ENCODE assay signal across 11 cellular contexts in the genomic region with DNA sequence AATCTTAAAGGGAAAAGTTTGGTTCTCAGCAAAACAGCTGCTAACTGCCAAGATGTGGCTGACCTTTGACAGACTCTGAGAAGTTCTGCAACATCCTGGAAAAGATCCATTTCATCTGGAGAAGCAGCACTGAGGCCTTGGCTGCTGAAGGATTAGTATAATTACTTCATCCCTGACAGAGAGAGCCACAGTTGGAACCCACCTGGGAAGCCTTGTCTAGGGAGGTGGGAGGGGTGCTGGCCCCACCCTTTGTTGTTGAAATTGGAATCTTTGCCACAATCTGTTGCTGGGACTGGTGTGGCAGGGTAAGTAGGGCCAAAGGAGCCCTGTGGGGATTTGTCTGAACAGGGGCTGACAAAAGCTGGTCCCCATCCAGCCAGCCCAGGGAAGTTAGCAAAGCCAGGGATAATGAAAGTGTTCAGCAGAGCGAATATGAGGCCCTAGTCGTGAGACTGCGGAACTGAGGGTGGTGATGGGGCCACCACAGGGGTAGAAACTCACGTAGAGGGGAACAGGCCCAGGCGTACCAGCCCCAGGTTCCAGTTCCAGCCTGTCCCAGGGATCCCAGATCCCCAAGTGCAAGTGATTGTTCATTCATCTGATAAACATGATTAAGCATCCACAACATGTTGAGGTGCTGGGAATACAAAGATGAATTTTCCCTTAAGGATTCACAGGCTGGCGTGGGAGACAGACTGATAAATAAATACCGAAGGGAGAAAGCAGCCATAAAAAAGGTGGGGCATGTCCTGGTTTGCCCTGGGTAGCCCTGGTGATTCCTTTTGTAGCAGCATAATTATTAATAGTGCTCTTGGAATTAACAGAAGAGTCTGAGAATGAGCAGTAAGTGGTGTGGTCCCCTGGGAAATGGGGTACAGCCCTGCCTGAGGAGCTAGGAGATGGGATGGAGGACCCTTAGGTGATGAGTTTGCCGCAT.
DNase-seq lines count a peak whose midpoint lies in the region; ATAC-seq and TF ChIP-seq lines count a peak whose summit lies in the region.
"Had no signal": no experiment of that assay in that cellular context is flagged by ENCODE, and none has a peak within 500 bp of the region (broad histone marks: within the 10 kb centered on the region; RNA-seq: fewer than 3 reads in every experiment).

No MANE protein-coding gene starts in this region.

- in situ Hi-C loops in G401 (cut with HindIII; ENCODE audit: low sequenced_read_pairs): no loop called here

- H3K4me3 Mint-ChIP-seq in activated CD4-positive, alpha-beta memory T cell treated with anti-CD3 and anti-CD28 coated beads, Interleukin-2, amount 10 ng/mL, durations not matched to agents 7 days and 5 days: no peak overlapping the region
- H3K4me3 Mint-ChIP-seq: activated T-cell treated with anti-CD3 and anti-CD28 coated beads, Interleukin-2, amount 50 U/mL, for 24 hours had no signal

- CTCF ChIA-PET in activated CD4-positive, alpha-beta memory T cell treated with anti-CD3 and anti-CD28 coated beads, Interleukin-2, amount 10 ng/mL, durations not matched to agents 7 days and 5 days (lab: Charles Lee): no interaction called here

- intact Hi-C loops in body of pancreas (cut with DNase I) (no loop called here), right cardiac atrium (cut with DNase I) (no loop called here), sigmoid colon (cut with DNase I) (no loop called here)

- POLR2A ChIA-PET in activated CD4-positive, alpha-beta memory T cell treated with anti-CD3 and anti-CD28 coated beads, Interleukin-2, amount 10 ng/mL, durations not matched to agents 7 days and 5 days (lab: Charles Lee): no interaction called here

- WGBS in body of pancreas, 2 donors: 86 to 97% methylated on average over 8 of the region's 8 CpGs
- WGBS in right cardiac atrium: 62% methylated on average over 8 of the region's 8 CpGs
- WGBS in sigmoid colon, 2 donors: 52 to 70% methylated on average over 8 of the region's 8 CpGs

- TF ChIP-seq CTCF in body of pancreas (IDR thresholded peaks at IDR 0.05) (no peak), sigmoid colon (IDR thresholded peaks at IDR 0.05) (no peak)

- H3K4me1 ChIP-seq in body of pancreas (peaks cover 28% of the 10 kb centered on the region), right cardiac atrium (ENCODE audit: control insufficient read depth, insufficient read depth, low read length) (no peaks in the 10 kb centered on the region), sigmoid colon (no peaks in the 10 kb centered on the region)

- TF ChIP-seq POLR2A in body of pancreas (IDR thresholded peaks at IDR 0.05) (no peak), sigmoid colon (IDR thresholded peaks at IDR 0.05) (no peak)

- DNase-seq in GM04504 (ENCODE audit: low read depth) (peak; percentile 90), body of pancreas (peak in 3 of 4 donors; percentile 14 to 43 (median 23)), right cardiac atrium (peak; percentile 82 to 93 (median 82)), sigmoid colon (peak; percentile 85), G401 (ENCODE audit: low spot score) (no peak), RKO (ENCODE audit: low spot score) (no peak)
- no peak for DNase-seq in activated CD4-positive, alpha-beta memory T cell treated with anti-CD3 and anti-CD28 coated beads, Interleukin-2, amount 10 ng/mL, durations not matched to agents 7 days and 5 days
- DNase-seq: activated T-cell treated with anti-CD3 and anti-CD28 coated beads, Interleukin-2, amount 50 U/mL, for 24 hours; head of caudate nucleus; NCI-H146 had no signal

- H3K27ac ChIP-seq in body of pancreas (peak overlapping the region in 2 of 4 donors; percentile 14 to 23), right cardiac atrium (ENCODE audit: low read length) (peak overlapping the region; percentile 57), sigmoid colon (peak overlapping the region; percentile 34 to 66 (median 56))

- H3K4me3 ChIP-seq in body of pancreas (no peak overlapping the region), right cardiac atrium (ENCODE audit: low read length) (no peak overlapping the region), sigmoid colon (no peak overlapping the region)

- H3K36me3 Mint-ChIP-seq in activated CD4-positive, alpha-beta memory T cell treated with anti-CD3 and anti-CD28 coated beads, Interleukin-2, amount 10 ng/mL, durations not matched to agents 7 days and 5 days (ENCODE audit: low read depth): no peaks in the 10 kb centered on the region

- H3K27me3 Mint-ChIP-seq in activated CD4-positive, alpha-beta memory T cell treated with anti-CD3 and anti-CD28 coated beads, Interleukin-2, amount 10 ng/mL, durations not matched to agents 7 days and 5 days: peaks cover 2% of the 10 kb centered on the region

- TF ChIP-seq EP300 in sigmoid colon (IDR thresholded peaks at IDR 0.05): no peak

- H3K9me3 Mint-ChIP-seq in activated CD4-positive, alpha-beta memory T cell treated with anti-CD3 and anti-CD28 coated beads, Interleukin-2, amount 10 ng/mL, durations not matched to agents 7 days and 5 days: no peaks in the 10 kb centered on the region
- H3K9me3 Mint-ChIP-seq: activated T-cell treated with anti-CD3 and anti-CD28 coated beads, Interleukin-2, amount 50 U/mL, for 24 hours had no signal

- H3K27me3 ChIP-seq in body of pancreas (no peaks in the 10 kb centered on the region), right cardiac atrium (ENCODE audit: control insufficient read depth, insufficient read depth) (no peaks in the 10 kb centered on the region), sigmoid colon (no peaks in the 10 kb centered on the region)

- H3K9me3 ChIP-seq in body of pancreas (no peaks in the 10 kb centered on the region), right cardiac atrium (ENCODE audit: control insufficient read depth, low read length) (no peaks in the 10 kb centered on the region), sigmoid colon (no peaks in the 10 kb centered on the region)

- H3K4me1 Mint-ChIP-seq in activated CD4-positive, alpha-beta memory T cell treated with anti-CD3 and anti-CD28 coated beads, Interleukin-2, amount 10 ng/mL, durations not matched to agents 7 days and 5 days: no peaks in the 10 kb centered on the region

- ATAC-seq in body of pancreas (peak; percentile 41), right cardiac atrium (peak; percentile 88 to 90), HG03280 (IDR thresholded peaks at IDR 0.05; ENCODE audit: unreplicated experiment) (no peak)

- H3K27ac Mint-ChIP-seq in activated CD4-positive, alpha-beta memory T cell treated with anti-CD3 and anti-CD28 coated beads, Interleukin-2, amount 10 ng/mL, durations not matched to agents 7 days and 5 days: no peak overlapping the region
- H3K27ac Mint-ChIP-seq: activated T-cell treated with anti-CD3 and anti-CD28 coated beads, Interleukin-2, amount 50 U/mL, for 24 hours had no signal

- no peaks in the 10 kb centered on the region for H3K36me3 ChIP-seq in body of pancreas (replicated peaks in 1 of 2; ENCODE audit: insufficient read depth in 1 of 2, low read depth in 2 of 2)
- H3K36me3 ChIP-seq in sigmoid colon: no peaks in the 10 kb centered on the region

Comparison
In these comparisons a context has a peak if more than half of its experiments do, and no peak if none do; other contexts are left out.
1. DNase-seq: peak in GM04504 (single experiment), body of pancreas (3 of 4), right cardiac atrium (3 of 3) and sigmoid colon (single experiment); none in G401 (single experiment), RKO (single experiment) and activated CD4-positive, alpha-beta memory T cell treated with anti-CD3 and anti-CD28 coated beads, Interleukin-2, amount 10 ng/mL, durations not matched to agents 7 days and 5 days (single experiment).